2 cellular contexts compared by ENCODE assay signal in genomic region chr6:157770946-157771345, GRCh38.
TF ChIP-seq lines count a peak whose summit lies in the region.

No MANE protein-coding gene starts in this region.

TF ChIP-seq in HCT116, 20 proteins besides CTCF, POLR2A, EP300 and RAD21:
- TF ChIP-seq SP1 (IDR thresholded peaks at IDR 0.05; ENCODE audit: low read depth) (0 out of 2 replicates have a peak, but pooled peaks have one; percentile 15), FOSL1 (IDR thresholded peaks at IDR 0.05; ENCODE audit: low read depth) (peak; percentile 76), JUND (IDR thresholded peaks at IDR 0.05) (no peak; the same call in 1 of the 2 replicates), ZNF274 (IDR thresholded peaks at IDR 0.05; ENCODE audit: low read depth, low read length) (no peak), EGR1 (IDR thresholded peaks at IDR 0.05; ENCODE audit: low read depth) (no peak)

TF ChIP-seq in SK-N-SH, 30 proteins besides CTCF, POLR2A, EP300 and RAD21:
- TF ChIP-seq TEAD4 (IDR thresholded peaks at IDR 0.05; ENCODE audit: borderline replicate concordance, insufficient read depth), result peak; percentile 58; the same call in 1 of the 2 replicates
- no peak for TF ChIP-seq ZBTB33 (IDR thresholded peaks at IDR 0.05; ENCODE audit: borderline replicate concordance, low read depth)
- peak; percentile 60 for TF ChIP-seq PBX3 (IDR thresholded peaks at IDR 0.05)
- TF ChIP-seq MEF2A (IDR thresholded peaks at IDR 0.05; ENCODE audit: borderline replicate concordance, low read depth), result peak; percentile 49
- no peak for TF ChIP-seq GABPA (IDR thresholded peaks at IDR 0.05; ENCODE audit: low read depth)
- peak; percentile 57; the same call in 1 of the 2 replicates for TF ChIP-seq NFIC (IDR thresholded peaks at IDR 0.05; ENCODE audit: borderline replicate concordance)
- no peak for TF ChIP-seq MXI1 (IDR thresholded peaks at IDR 0.05; ENCODE audit: low read depth, low read length)
- no peak for TF ChIP-seq FOXJ3 (CRISPR knock-in tag; IDR thresholded peaks at IDR 0.05)
- no peak for TF ChIP-seq RCOR1 (IDR thresholded peaks at IDR 0.05; ENCODE audit: low read length)
- no peak for TF ChIP-seq IRF3 (IDR thresholded peaks at IDR 0.05; ENCODE audit: low read depth, low read length)
- TF ChIP-seq MAX (IDR thresholded peaks at IDR 0.05; ENCODE audit: low read depth), result no peak
- TF ChIP-seq SMC3 (IDR thresholded peaks at IDR 0.05; ENCODE audit: low read depth, low read length), result no peak
- peak; percentile 64; the same call in 1 of the 2 replicates for TF ChIP-seq RXRA (IDR thresholded peaks at IDR 0.05; ENCODE audit: borderline replicate concordance, low read depth)
- TF ChIP-seq TCF12 (IDR thresholded peaks at IDR 0.05), result peak; percentile 72
- no peak for TF ChIP-seq USF1 (IDR thresholded peaks at IDR 0.05; ENCODE audit: borderline replicate concordance, low read depth)
- TF ChIP-seq CHD2 (IDR thresholded peaks at IDR 0.05; ENCODE audit: low read length, partially characterized antibody), result no peak
- peak; percentile 94 for TF ChIP-seq FOSL2 (IDR thresholded peaks at IDR 0.05; ENCODE audit: borderline replicate concordance, low read depth)
- peak; percentile 78 for TF ChIP-seq JUND (IDR thresholded peaks at IDR 0.05)
- no peak for TF ChIP-seq FOXM1 (IDR thresholded peaks at IDR 0.05; ENCODE audit: low read depth)
- TF ChIP-seq RFX5 (IDR thresholded peaks at IDR 0.05; ENCODE audit: low read length), result no peak
- peak; percentile 41; the same call in 1 of the 2 replicates for TF ChIP-seq POLR2AphosphoS5 (IDR thresholded peaks at IDR 0.05; ENCODE audit: low read depth, low read length)
